In the genomic region with DNA sequence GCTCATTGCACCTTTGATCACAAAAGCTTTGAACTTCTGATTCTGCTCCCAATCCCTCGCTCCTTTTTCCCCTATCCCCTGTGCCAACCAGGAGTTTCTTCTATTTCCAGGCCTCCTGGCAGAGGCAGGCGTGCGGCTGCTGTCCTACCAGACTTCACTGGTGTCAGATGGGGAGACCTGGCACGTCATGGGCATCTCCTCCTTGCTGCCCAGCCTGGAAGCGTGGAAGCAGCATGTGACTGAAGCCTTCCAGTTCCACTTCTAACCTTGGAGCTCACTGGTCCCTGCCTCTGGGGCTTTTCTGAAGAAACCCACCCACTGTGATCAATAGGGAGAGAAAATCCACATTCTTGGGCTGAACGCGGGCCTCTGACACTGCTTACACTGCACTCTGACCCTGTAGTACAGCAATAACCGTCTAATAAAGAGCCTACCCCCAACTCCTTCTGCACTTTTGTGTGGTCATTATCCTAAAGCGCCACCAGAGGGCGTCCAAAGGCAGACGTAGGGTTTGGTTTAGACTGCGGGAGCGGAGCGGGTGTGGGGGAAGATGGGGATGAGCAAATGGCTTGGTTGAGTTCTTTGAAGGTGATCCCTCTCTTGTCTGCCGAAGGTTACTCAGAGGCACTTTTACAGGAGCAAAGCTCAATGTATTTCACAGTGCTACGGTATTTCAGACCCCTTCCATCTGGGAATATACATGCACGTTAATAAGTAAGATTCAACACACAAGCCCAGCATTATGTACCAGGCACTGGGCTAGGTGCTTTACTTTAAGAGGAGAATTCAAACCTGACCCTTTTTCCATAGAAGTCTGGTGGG, we compare ENCODE assay signal across 1 cellular context.
A peak's percentile ranks its signal among the peaks of the same experiment; 100 is the strongest.
TF ChIP-seq lines count a peak whose summit lies in the region.

No MANE protein-coding gene starts in this region.

TF ChIP-seq in HepG2, 621 proteins besides CTCF, POLR2A, EP300 and RAD21 (continued from another document and continues in another):
- TF ChIP-seq, protein P1, sequence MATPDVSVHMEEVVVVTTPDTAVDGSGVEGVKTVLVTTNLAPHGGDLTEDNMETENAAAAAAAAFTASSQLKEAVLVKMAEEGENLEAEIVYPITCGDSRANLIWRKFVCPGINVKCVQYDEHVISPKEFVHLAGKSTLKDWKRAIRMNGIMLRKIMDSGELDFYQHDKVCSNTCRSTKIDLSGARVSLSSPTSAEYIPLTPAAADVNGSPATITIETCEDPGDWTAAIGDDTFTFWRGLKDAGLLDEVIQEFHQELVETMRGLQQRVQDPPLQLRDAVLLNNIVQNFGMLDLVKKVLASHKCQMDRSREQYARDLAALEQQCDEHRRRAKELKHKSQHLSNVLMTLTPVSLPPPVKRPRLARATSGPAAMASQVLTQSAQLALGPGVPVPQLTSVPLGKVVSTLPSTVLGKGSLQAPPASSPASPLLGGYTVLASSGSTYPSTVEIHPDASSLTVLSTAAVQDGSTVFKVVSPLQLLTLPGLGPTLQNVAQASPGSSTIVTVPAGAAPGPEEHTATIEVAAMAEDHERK (CRISPR knock-in tag; IDR thresholded peaks at IDR 0.05; ENCODE audit: low read depth): no peak
- no peak for TF ChIP-seq DPF2 (CRISPR knock-in tag; IDR thresholded peaks at IDR 0.05; ENCODE audit: borderline replicate concordance, low read depth)
- 0 out of 2 replicates have a peak, but pooled peaks have one; percentile 36 for TF ChIP-seq FOXJ3 (CRISPR knock-in tag; IDR thresholded peaks at IDR 0.05; ENCODE audit: borderline replicate concordance)
- TF ChIP-seq, protein P2, sequence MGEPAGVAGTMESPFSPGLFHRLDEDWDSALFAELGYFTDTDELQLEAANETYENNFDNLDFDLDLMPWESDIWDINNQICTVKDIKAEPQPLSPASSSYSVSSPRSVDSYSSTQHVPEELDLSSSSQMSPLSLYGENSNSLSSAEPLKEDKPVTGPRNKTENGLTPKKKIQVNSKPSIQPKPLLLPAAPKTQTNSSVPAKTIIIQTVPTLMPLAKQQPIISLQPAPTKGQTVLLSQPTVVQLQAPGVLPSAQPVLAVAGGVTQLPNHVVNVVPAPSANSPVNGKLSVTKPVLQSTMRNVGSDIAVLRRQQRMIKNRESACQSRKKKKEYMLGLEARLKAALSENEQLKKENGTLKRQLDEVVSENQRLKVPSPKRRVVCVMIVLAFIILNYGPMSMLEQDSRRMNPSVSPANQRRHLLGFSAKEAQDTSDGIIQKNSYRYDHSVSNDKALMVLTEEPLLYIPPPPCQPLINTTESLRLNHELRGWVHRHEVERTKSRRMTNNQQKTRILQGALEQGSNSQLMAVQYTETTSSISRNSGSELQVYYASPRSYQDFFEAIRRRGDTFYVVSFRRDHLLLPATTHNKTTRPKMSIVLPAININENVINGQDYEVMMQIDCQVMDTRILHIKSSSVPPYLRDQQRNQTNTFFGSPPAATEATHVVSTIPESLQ (CRISPR knock-in tag; conservative IDR thresholded peaks at IDR 0.05): no peak
- TF ChIP-seq ZNF333 (CRISPR knock-in tag; IDR thresholded peaks at IDR 0.05; ENCODE audit: borderline replicate concordance): no peak
- no peak for TF ChIP-seq MTA3 (CRISPR knock-in tag; IDR thresholded peaks at IDR 0.05)
- TF ChIP-seq TEAD2 (CRISPR knock-in tag; IDR thresholded peaks at IDR 0.05): no peak
- TF ChIP-seq, protein P3, sequence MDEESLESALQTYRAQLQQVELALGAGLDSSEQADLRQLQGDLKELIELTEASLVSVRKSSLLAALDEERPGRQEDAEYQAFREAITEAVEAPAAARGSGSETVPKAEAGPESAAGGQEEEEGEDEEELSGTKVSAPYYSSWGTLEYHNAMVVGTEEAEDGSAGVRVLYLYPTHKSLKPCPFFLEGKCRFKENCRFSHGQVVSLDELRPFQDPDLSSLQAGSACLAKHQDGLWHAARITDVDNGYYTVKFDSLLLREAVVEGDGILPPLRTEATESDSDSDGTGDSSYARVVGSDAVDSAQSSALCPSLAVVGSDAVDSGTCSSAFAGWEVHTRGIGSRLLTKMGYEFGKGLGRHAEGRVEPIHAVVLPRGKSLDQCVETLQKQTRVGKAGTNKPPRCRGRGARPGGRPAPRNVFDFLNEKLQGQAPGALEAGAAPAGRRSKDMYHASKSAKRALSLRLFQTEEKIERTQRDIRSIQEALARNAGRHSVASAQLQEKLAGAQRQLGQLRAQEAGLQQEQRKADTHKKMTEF (CRISPR knock-in tag; IDR thresholded peaks at IDR 0.05): 0 out of 2 replicates have a peak, but pooled peaks have one; percentile 35
- no peak for TF ChIP-seq NONO (IDR thresholded peaks at IDR 0.05)
- 0 out of 2 replicates have a peak, but pooled peaks have one; percentile 13 for TF ChIP-seq NONO (CRISPR knock-in tag; conservative IDR thresholded peaks at IDR 0.05)
- TF ChIP-seq YEATS2 (CRISPR knock-in tag; IDR thresholded peaks at IDR 0.05; ENCODE audit: borderline replicate concordance): no peak
- TF ChIP-seq REXO4 (CRISPR knock-in tag; IDR thresholded peaks at IDR 0.05; ENCODE audit: borderline replicate concordance): no peak
- TF ChIP-seq, protein P4, sequence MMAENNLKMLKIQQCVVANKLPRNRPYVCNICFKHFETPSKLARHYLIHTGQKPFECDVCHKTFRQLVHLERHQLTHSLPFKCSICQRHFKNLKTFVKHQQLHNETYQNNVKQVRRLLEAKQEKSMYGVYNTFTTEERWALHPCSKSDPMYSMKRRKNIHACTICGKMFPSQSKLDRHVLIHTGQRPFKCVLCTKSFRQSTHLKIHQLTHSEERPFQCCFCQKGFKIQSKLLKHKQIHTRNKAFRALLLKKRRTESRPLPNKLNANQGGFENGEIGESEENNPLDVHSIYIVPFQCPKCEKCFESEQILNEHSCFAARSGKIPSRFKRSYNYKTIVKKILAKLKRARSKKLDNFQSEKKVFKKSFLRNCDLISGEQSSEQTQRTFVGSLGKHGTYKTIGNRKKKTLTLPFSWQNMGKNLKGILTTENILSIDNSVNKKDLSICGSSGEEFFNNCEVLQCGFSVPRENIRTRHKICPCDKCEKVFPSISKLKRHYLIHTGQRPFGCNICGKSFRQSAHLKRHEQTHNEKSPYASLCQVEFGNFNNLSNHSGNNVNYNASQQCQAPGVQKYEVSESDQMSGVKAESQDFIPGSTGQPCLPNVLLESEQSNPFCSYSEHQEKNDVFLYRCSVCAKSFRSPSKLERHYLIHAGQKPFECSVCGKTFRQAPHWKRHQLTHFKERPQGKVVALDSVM (CRISPR knock-in tag; IDR thresholded peaks at IDR 0.05): no peak
- 0 out of 2 replicates have a peak, but pooled peaks have one; percentile 30 for TF ChIP-seq ZMYM2 (CRISPR knock-in tag; IDR thresholded peaks at IDR 0.05)
- TF ChIP-seq, protein P5, sequence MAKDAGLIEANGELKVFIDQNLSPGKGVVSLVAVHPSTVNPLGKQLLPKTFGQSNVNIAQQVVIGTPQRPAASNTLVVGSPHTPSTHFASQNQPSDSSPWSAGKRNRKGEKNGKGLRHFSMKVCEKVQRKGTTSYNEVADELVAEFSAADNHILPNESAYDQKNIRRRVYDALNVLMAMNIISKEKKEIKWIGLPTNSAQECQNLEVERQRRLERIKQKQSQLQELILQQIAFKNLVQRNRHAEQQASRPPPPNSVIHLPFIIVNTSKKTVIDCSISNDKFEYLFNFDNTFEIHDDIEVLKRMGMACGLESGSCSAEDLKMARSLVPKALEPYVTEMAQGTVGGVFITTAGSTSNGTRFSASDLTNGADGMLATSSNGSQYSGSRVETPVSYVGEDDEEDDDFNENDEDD (CRISPR knock-in tag; IDR thresholded peaks at IDR 0.05; ENCODE audit: borderline replicate concordance): no peak
- peak; percentile 90; the same call in 1 of the 2 replicates for TF ChIP-seq PAF1 (CRISPR knock-in tag; IDR thresholded peaks at IDR 0.05)
- TF ChIP-seq WIZ (CRISPR knock-in tag; IDR thresholded peaks at IDR 0.05): no peak
- peak; percentile 97 for TF ChIP-seq SMC3 (IDR thresholded peaks at IDR 0.05; ENCODE audit: low read length)
- TF ChIP-seq ZNF550 (CRISPR knock-in tag; IDR thresholded peaks at IDR 0.05; ENCODE audit: borderline replicate concordance): no peak
- TF ChIP-seq ZNF776 (CRISPR knock-in tag; IDR thresholded peaks at IDR 0.05): no peak
- TF ChIP-seq HDAC2 (CRISPR knock-in tag; IDR thresholded peaks at IDR 0.05): no peak; the same call in 1 of the 2 replicates
- no peak for TF ChIP-seq PTBP1 (IDR thresholded peaks at IDR 0.05; ENCODE audit: low read depth, low read length, poor library complexity, severe bottlenecking)
- TF ChIP-seq, protein P6, sequence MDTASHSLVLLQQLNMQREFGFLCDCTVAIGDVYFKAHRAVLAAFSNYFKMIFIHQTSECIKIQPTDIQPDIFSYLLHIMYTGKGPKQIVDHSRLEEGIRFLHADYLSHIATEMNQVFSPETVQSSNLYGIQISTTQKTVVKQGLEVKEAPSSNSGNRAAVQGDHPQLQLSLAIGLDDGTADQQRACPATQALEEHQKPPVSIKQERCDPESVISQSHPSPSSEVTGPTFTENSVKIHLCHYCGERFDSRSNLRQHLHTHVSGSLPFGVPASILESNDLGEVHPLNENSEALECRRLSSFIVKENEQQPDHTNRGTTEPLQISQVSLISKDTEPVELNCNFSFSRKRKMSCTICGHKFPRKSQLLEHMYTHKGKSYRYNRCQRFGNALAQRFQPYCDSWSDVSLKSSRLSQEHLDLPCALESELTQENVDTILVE (CRISPR knock-in tag; IDR thresholded peaks at IDR 0.05): no peak
- TF ChIP-seq, protein P7, sequence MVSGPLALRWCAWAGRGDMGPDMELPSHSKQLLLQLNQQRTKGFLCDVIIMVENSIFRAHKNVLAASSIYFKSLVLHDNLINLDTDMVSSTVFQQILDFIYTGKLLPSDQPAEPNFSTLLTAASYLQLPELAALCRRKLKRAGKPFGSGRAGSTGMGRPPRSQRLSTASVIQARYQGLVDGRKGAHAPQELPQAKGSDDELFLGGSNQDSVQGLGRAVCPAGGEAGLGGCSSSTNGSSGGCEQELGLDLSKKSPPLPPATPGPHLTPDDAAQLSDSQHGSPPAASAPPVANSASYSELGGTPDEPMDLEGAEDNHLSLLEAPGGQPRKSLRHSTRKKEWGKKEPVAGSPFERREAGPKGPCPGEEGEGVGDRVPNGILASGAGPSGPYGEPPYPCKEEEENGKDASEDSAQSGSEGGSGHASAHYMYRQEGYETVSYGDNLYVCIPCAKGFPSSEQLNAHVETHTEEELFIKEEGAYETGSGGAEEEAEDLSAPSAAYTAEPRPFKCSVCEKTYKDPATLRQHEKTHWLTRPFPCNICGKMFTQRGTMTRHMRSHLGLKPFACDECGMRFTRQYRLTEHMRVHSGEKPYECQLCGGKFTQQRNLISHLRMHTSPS (CRISPR knock-in tag; IDR thresholded peaks at IDR 0.05; ENCODE audit: low read depth): 0 out of 2 replicates have a peak, but pooled peaks have one; percentile 24
- no peak for TF ChIP-seq RBAK (CRISPR knock-in tag; IDR thresholded peaks at IDR 0.05)
- TF ChIP-seq MED1 (CRISPR knock-in tag; IDR thresholded peaks at IDR 0.05): peak; percentile 34; the same call in 1 of the 2 replicates
- peak; percentile 25; the same call in 1 of the 2 replicates for TF ChIP-seq GATAD1 (CRISPR knock-in tag; IDR thresholded peaks at IDR 0.05)
- TF ChIP-seq, protein P8, sequence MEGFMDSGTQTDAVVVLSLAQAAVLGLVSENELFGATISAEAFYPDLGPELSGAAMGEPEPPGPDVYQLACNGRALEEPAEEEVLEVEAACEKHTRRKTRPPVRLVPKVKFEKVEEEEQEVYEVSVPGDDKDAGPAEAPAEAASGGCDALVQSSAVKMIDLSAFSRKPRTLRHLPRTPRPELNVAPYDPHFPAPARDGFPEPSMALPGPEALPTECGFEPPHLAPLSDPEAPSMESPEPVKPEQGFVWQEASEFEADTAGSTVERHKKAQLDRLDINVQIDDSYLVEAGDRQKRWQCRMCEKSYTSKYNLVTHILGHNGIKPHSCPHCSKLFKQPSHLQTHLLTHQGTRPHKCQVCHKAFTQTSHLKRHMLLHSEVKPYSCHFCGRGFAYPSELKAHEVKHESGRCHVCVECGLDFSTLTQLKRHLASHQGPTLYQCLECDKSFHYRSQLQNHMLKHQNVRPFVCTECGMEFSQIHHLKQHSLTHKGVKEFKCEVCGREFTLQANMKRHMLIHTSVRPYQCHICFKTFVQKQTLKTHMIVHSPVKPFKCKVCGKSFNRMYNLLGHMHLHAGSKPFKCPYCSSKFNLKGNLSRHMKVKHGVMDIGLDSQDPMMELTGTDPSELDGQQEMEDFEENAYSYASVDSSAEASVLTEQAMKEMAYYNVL (CRISPR knock-in tag; IDR thresholded peaks at IDR 0.05; ENCODE audit: borderline replicate concordance): 0 out of 2 replicates have a peak, but pooled peaks have one; percentile 31
- TF ChIP-seq ZFP36L1 (CRISPR knock-in tag; IDR thresholded peaks at IDR 0.05): no peak
- no peak for TF ChIP-seq HIVEP1 (CRISPR knock-in tag; IDR thresholded peaks at IDR 0.05)
- TF ChIP-seq ZNF878 (CRISPR knock-in tag; IDR thresholded peaks at IDR 0.05): no peak
- TF ChIP-seq CHD4 (IDR thresholded peaks at IDR 0.05; ENCODE audit: borderline replicate concordance, low read length): no peak
